Comparison of ENCODE assay signal across 1 cellular context in the genomic region with DNA sequence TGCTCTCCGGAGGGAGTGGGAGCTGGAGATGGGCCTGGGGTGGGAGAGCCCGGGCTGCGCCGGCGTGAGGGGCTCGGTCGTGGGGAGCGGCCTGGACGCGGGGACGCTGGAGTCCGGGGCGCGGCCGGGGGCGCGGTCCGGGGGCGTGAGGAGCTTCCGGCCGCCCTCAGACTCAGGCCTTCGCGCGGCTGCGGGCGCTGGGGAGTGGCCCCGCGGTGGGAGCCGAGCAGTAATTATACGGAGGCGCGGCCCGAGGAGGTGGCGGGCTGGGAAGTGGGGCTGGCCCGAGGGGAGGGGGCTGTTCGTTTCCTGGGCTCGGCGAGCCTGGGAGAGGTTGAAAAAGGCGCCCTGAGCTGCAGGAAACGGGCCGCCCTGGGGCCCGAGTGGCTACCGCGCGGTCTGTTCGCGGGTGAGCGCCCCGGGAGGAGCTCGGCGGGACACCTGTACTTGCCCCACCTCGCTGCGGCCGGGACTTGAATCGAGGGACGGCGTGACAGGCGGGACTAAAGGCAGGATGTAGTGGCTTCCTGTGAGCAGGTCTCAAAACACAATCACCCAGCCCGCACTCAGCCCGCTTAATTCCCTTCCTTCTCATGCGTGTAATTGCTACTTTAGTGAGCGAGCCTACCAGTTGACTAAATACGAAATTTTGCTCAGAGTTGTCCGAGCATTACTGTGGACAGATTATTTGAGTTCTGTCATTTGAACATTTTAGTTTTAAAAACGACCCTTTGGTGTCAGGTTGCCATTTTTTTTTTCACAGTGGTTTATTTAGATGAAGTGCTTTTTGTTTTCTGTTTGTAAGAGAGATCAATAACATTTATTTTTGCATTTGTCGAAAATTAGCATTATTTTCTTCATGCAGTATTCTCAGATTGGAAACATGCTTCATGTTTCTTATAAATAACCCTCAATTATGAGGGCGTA.
TF ChIP-seq lines count a peak whose summit lies in the region.

No MANE protein-coding gene starts in this region.

TF ChIP-seq in HepG2, 621 proteins besides CTCF, POLR2A, EP300 and RAD21 (continued from another document and continues in another):
- TF ChIP-seq SOX13 (IDR thresholded peaks at IDR 0.05) (no peak), SOX13 (CRISPR knock-in tag; conservative IDR thresholded peaks at IDR 0.05 in 1 of 2, IDR thresholded peaks at IDR 0.05 in 1 of 2) (0 out of 4 replicates have a peak, but pooled peaks of 1 of the 2 experiments have one; percentile 5), ZNF7 (CRISPR knock-in tag; IDR thresholded peaks at IDR 0.05) (no peak), ZNF652 (CRISPR knock-in tag; IDR thresholded peaks at IDR 0.05; ENCODE audit: borderline replicate concordance, low read depth) (no peak), KDM5A (IDR thresholded peaks at IDR 0.05; ENCODE audit: borderline replicate concordance, low read length) (no peak; the same call in 1 of the 2 replicates), ZNF367 (CRISPR knock-in tag; IDR thresholded peaks at IDR 0.05; ENCODE audit: borderline replicate concordance) (no peak; the same call in 1 of the 2 replicates), SRSF4 (IDR thresholded peaks at IDR 0.05; ENCODE audit: low read depth, low read length, poor library complexity, severe bottlenecking) (no peak), YEATS2 (CRISPR knock-in tag; IDR thresholded peaks at IDR 0.05; ENCODE audit: borderline replicate concordance) (peak; percentile 35; the same call in 1 of the 2 replicates), MYPOP (CRISPR knock-in tag; IDR thresholded peaks at IDR 0.05) (0 out of 2 replicates have a peak, but pooled peaks have one; percentile 44), SMYD3 (CRISPR knock-in tag; IDR thresholded peaks at IDR 0.05) (no peak), ZKSCAN5 (CRISPR knock-in tag; IDR thresholded peaks at IDR 0.05) (no peak), ZSCAN12 (CRISPR knock-in tag; IDR thresholded peaks at IDR 0.05) (no peak), ZNF414 (CRISPR knock-in tag; IDR thresholded peaks at IDR 0.05) (0 out of 2 replicates have a peak, but pooled peaks have one; percentile 44), ZNF773 (CRISPR knock-in tag; IDR thresholded peaks at IDR 0.05; ENCODE audit: borderline replicate concordance) (peak; percentile 72; the same call in 1 of the 2 replicates), ZNF44 (CRISPR knock-in tag; IDR thresholded peaks at IDR 0.05) (no peak), ZNF558 (CRISPR knock-in tag; IDR thresholded peaks at IDR 0.05; ENCODE audit: borderline replicate concordance) (0 out of 2 replicates have a peak, but pooled peaks have one; percentile 42), JUNB (CRISPR knock-in tag; IDR thresholded peaks at IDR 0.05; ENCODE audit: borderline replicate concordance) (0 out of 2 replicates have a peak, but pooled peaks have one; percentile 43), POGZ (CRISPR knock-in tag; IDR thresholded peaks at IDR 0.05) (no peak), ZBTB20 (CRISPR knock-in tag; IDR thresholded peaks at IDR 0.05; ENCODE audit: borderline replicate concordance, low read depth) (no peak), PAWR (CRISPR knock-in tag; IDR thresholded peaks at IDR 0.05; ENCODE audit: borderline replicate concordance) (no peak), DNMT1 (CRISPR knock-in tag; IDR thresholded peaks at IDR 0.05) (no peak), TP53 (CRISPR knock-in tag; conservative IDR thresholded peaks at IDR 0.05) (0 out of 2 replicates have a peak, but pooled peaks have one; percentile 26), RBFOX2 (IDR thresholded peaks at IDR 0.05; ENCODE audit: low read depth, low read length) (peak; percentile 80; the same call in 1 of the 2 replicates), ZNF562 (CRISPR knock-in tag; IDR thresholded peaks at IDR 0.05; ENCODE audit: borderline replicate concordance) (no peak), AKNA (CRISPR knock-in tag; IDR thresholded peaks at IDR 0.05; ENCODE audit: borderline replicate concordance) (no peak), MTF2 (CRISPR knock-in tag; IDR thresholded peaks at IDR 0.05; ENCODE audit: borderline replicate concordance) (0 out of 2 replicates have a peak, but pooled peaks have one; percentile 60), CREB1 (IDR thresholded peaks at IDR 0.05) (no peak), CREB1 (CRISPR knock-in tag; IDR thresholded peaks at IDR 0.05) (no peak), ZNF232 (CRISPR knock-in tag; IDR thresholded peaks at IDR 0.05; ENCODE audit: borderline replicate concordance) (peak; percentile 72; the same call in 1 of the 2 replicates), HDAC2 (CRISPR knock-in tag; IDR thresholded peaks at IDR 0.05) (no peak; the same call in 1 of the 2 replicates), ZNF382 (CRISPR knock-in tag; IDR thresholded peaks at IDR 0.05; ENCODE audit: borderline replicate concordance) (no peak), NR2F2 (IDR thresholded peaks at IDR 0.05; ENCODE audit: borderline replicate concordance, low read depth) (no peak), ZFX (CRISPR knock-in tag; IDR thresholded peaks at IDR 0.05; ENCODE audit: low read depth) (peak; percentile 90), NRL (CRISPR knock-in tag; IDR thresholded peaks at IDR 0.05; ENCODE audit: borderline replicate concordance) (no peak), CHD2 (IDR thresholded peaks at IDR 0.05; ENCODE audit: low read depth, low read length) (no peak), GLMP (CRISPR knock-in tag; IDR thresholded peaks at IDR 0.05; ENCODE audit: borderline replicate concordance) (no peak), ZNF891 (CRISPR knock-in tag; IDR thresholded peaks at IDR 0.05) (no peak), ZNF75D (CRISPR knock-in tag; IDR thresholded peaks at IDR 0.05; ENCODE audit: borderline replicate concordance) (no peak), ZNF781 (CRISPR knock-in tag; IDR thresholded peaks at IDR 0.05; ENCODE audit: borderline replicate concordance, not compliant biosample characterization) (no peak), KAT8 (CRISPR knock-in tag; IDR thresholded peaks at IDR 0.05) (no peak), ZNF333 (CRISPR knock-in tag; IDR thresholded peaks at IDR 0.05; ENCODE audit: borderline replicate concordance) (no peak), GATAD1 (CRISPR knock-in tag; IDR thresholded peaks at IDR 0.05) (peak; percentile 23; the same call in 1 of the 2 replicates), TEF (CRISPR knock-in tag; IDR thresholded peaks at IDR 0.05) (no peak), ZNF30 (CRISPR knock-in tag; IDR thresholded peaks at IDR 0.05) (no peak), GPN1 (CRISPR knock-in tag; IDR thresholded peaks at IDR 0.05; ENCODE audit: borderline replicate concordance) (no peak), IRF1 (CRISPR knock-in tag; IDR thresholded peaks at IDR 0.05; ENCODE audit: low read depth) (no peak), ZEB1 (IDR thresholded peaks at IDR 0.05; ENCODE audit: insufficient replicate concordance, low read depth) (no peak), POLR2AphosphoS5 (IDR thresholded peaks at IDR 0.05; ENCODE audit: low read depth, low read length) (no peak), TCF7 (IDR thresholded peaks at IDR 0.05; ENCODE audit: low read depth) (no peak), REL (CRISPR knock-in tag; conservative IDR thresholded peaks at IDR 0.05) (no peak), ZNF251 (CRISPR knock-in tag; IDR thresholded peaks at IDR 0.05) (no peak), GTF3A (CRISPR knock-in tag; conservative IDR thresholded peaks at IDR 0.05) (no peak), SATB2 (CRISPR knock-in tag; IDR thresholded peaks at IDR 0.05) (0 out of 2 replicates have a peak, but pooled peaks have one; percentile 68), ZNF263 (CRISPR knock-in tag; IDR thresholded peaks at IDR 0.05) (peak; percentile 62), MTF1 (CRISPR knock-in tag; IDR thresholded peaks at IDR 0.05) (no peak)
- TF ChIP-seq, protein P1, sequence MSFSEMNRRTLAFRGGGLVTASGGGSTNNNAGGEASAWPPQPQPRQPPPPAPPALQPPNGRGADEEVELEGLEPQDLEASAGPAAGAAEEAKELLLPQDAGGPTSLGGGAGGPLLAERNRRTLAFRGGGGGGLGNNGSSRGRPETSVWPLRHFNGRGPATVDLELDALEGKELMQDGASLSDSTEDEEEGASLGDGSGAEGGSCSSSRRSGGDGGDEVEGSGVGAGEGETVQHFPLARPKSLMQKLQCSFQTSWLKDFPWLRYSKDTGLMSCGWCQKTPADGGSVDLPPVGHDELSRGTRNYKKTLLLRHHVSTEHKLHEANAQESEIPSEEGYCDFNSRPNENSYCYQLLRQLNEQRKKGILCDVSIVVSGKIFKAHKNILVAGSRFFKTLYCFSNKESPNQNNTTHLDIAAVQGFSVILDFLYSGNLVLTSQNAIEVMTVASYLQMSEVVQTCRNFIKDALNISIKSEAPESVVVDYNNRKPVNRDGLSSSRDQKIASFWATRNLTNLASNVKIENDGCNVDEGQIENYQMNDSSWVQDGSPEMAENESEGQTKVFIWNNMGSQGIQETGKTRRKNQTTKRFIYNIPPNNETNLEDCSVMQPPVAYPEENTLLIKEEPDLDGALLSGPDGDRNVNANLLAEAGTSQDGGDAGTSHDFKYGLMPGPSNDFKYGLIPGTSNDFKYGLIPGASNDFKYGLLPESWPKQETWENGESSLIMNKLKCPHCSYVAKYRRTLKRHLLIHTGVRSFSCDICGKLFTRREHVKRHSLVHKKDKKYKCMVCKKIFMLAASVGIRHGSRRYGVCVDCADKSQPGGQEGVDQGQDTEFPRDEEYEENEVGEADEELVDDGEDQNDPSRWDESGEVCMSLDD (CRISPR knock-in tag; IDR thresholded peaks at IDR 0.05; ENCODE audit: borderline replicate concordance) = no peak
